35 cellular contexts compared by ENCODE assay signal in the genomic region with DNA sequence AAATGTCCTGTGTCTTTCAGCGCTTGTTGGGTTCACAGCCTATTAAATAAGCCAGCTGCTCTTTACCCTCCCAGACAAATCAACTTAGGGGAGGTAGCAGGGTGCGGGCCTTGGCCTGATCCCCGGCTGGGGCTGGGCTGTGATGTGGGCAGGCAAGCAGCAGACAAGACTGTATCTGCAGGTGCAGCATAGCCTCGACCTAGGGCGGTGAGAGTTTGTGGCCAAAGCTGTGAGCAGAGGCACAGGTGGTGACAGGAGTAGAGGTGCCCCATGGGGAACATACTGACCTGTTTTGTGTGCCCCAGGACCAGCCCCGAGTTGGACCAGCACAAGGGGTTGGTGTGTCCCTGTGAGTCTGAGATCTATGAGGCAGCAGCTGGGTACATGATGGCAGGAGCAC.
"Had no signal": no experiment of that assay in that cellular context is flagged by ENCODE, and none has a peak within 500 bp of the region (broad histone marks: within the 10 kb centered on the region; RNA-seq: fewer than 3 reads in every experiment).

No MANE protein-coding gene starts in this region.

- H3K27ac ChIP-seq: adrenal gland, body of pancreas, brain microvascular endothelial cell, breast epithelium, VCaP had no signal

- H3K4me1 Mint-ChIP-seq: activated B cell treated with CpG ODN at 0.5 μM for 24 hours; activated CD4-positive, alpha-beta T cell treated with anti-CD3 and anti-CD28 coated beads, Interleukin-2, amount 10 ng/mL, durations not matched to agents 24 days and 14 days; activated naive CD8-positive, alpha-beta T cell treated with anti-CD3 and anti-CD28 coated beads for 36 hours; activated T-helper 17 cell treated with anti-CD3 and anti-CD28 coated beads, Interleukin-2, amount 50 U/mL, for 72 hours had no signal

- DNase-seq: activated B cell treated with CpG ODN at 0.5 μM for 24 hours; activated CD4-positive, alpha-beta memory T cell treated with anti-CD3 and anti-CD28 coated beads for 36 hours; activated CD4-positive, alpha-beta T cell treated with anti-CD3 and anti-CD28 coated beads for 4 hours; activated CD4-positive, alpha-beta T cell treated with anti-CD3 and anti-CD28 coated beads, Interleukin-2, amount 10 ng/mL, durations not matched to agents 24 days and 14 days; activated CD4-positive, alpha-beta T cell treated with anti-CD3 and anti-CD28 coated beads, Interleukin-2, amount 50 U/mL, for 1 hour; activated CD4-positive, alpha-beta T cell treated with anti-CD3 and anti-CD28 coated beads, Interleukin-2, amount 50 U/mL, for 4 hours; activated CD4-positive, CD25-positive, alpha-beta regulatory T cell treated with anti-CD3 and anti-CD28 coated beads, Interleukin-2, amount 50 U/mL, for 72 hours; activated CD8-positive, alpha-beta memory T cell treated with anti-CD3 and anti-CD28 coated beads, Interleukin-2, amount 50 U/mL, for 4 hours; activated CD8-positive, alpha-beta T cell treated with anti-CD3 and anti-CD28 coated beads for 36 hours; activated effector memory CD4-positive, alpha-beta T cell treated with anti-CD3 and anti-CD28 coated beads, Interleukin-2, amount 50 U/mL, for 16 hours; activated gamma-delta T cell treated with Interleukin-2 at 50 U/mL for 16 hours; activated naive CD4-positive, alpha-beta T cell; activated naive CD4-positive, alpha-beta T cell treated with anti-CD3 and anti-CD28 coated beads for 36 hours; activated naive CD4-positive, alpha-beta T cell treated with anti-CD3 and anti-CD28 coated beads, Interleukin-2, amount 50 U/mL, for 16 hours; activated naive CD8-positive, alpha-beta T cell treated with anti-CD3 and anti-CD28 coated beads for 36 hours; activated T-cell treated with anti-CD3 and anti-CD28 coated beads for 4 hours; activated T-cell treated with anti-CD3 and anti-CD28 coated beads, Interleukin-2, amount 50 U/mL, for 1 hour; activated T-cell treated with anti-CD3 and anti-CD28 coated beads, Interleukin-2, amount 50 U/mL, for 4 hours; activated T-cell treated with anti-CD3 and anti-CD28 coated beads, Interleukin-2, amount 50 U/mL, for 72 hours; adrenal gland; amniotic stem cell; aorta; body of pancreas; brain microvascular endothelial cell; central memory CD4-positive, alpha-beta T cell; T-helper 1 cell; T-helper 2 cell; T-helper 9 cell had no signal

- H3K9me3 ChIP-seq: adrenal gland, body of pancreas had no signal

- H3K4me1 ChIP-seq: adrenal gland, body of pancreas, breast epithelium had no signal

- ATAC-seq: activated CD8-positive, alpha-beta T cell treated with anti-CD3 and anti-CD28 coated beads for 36 hours; activated naive CD4-positive, alpha-beta T cell treated with anti-CD3 and anti-CD28 coated beads, Interleukin-2, amount 50 U/mL, for 72 hours; activated T-cell treated with anti-CD3 and anti-CD28 coated beads, Interleukin-2, amount 50 U/mL, for 4 hours; activated T-cell treated with anti-CD3 and anti-CD28 coated beads, Interleukin-2, amount 50 U/mL, for 72 hours; activated T-helper 17 cell treated with anti-CD3 and anti-CD28 coated beads, Interleukin-2, amount 50 U/mL, for 72 hours; body of pancreas had no signal

- H3K4me3 ChIP-seq: adrenal gland, body of pancreas, breast epithelium had no signal

- H3K27ac Mint-ChIP-seq: activated B cell treated with CpG ODN at 0.5 μM for 24 hours; activated CD4-positive, alpha-beta memory T cell treated with anti-CD3 and anti-CD28 coated beads for 36 hours; activated CD4-positive, alpha-beta T cell treated with anti-CD3 and anti-CD28 coated beads, Interleukin-2, amount 10 ng/mL, durations not matched to agents 24 days and 14 days; activated CD8-positive, alpha-beta T cell treated with anti-CD3 and anti-CD28 coated beads for 36 hours; activated naive CD4-positive, alpha-beta T cell treated with anti-CD3 and anti-CD28 coated beads for 36 hours; activated naive CD4-positive, alpha-beta T cell treated with anti-CD3 and anti-CD28 coated beads, Interleukin-2, amount 50 U/mL, for 72 hours; activated naive CD8-positive, alpha-beta T cell treated with anti-CD3 and anti-CD28 coated beads for 36 hours; activated T-cell treated with anti-CD3 and anti-CD28 coated beads, Interleukin-2, amount 50 U/mL, for 72 hours; activated T-helper 1 cell treated with anti-CD3 and anti-CD28 coated beads, Interleukin-12 subunit alpha, Interleukin-12 subunit beta, Interleukin-2, Interleukin-4 antibody, amounts not matched to agents 30 ng/mL and 10 ng/mL and 1 ng/mL, durations not matched to agents 14 hours and 24 hours and 36 hours; activated T-helper 17 cell treated with anti-CD3 and anti-CD28 coated beads, Interleukin-2, amount 50 U/mL, for 72 hours; T-helper 1 cell treated with Interleukin-12 subunit alpha and Interleukin-12 subunit beta and Interleukin-4 antibody, amounts not matched to agents 30 μg/mL and 1 μg/mL, for 36 hours; T-helper 2 cell treated with Interferon-gamma antibody and Interleukin-4, amounts not matched to agents 5 μg/mL and 100 μg/mL, for 36 hours had no signal

- H3K36me3 Mint-ChIP-seq: activated CD4-positive, alpha-beta memory T cell treated with anti-CD3 and anti-CD28 coated beads for 36 hours; activated naive CD4-positive, alpha-beta T cell treated with anti-CD3 and anti-CD28 coated beads, Interleukin-2, amount 50 U/mL, for 72 hours; activated naive CD8-positive, alpha-beta T cell treated with anti-CD3 and anti-CD28 coated beads for 36 hours had no signal

- H3K4me3 Mint-ChIP-seq: activated B cell treated with CpG ODN at 0.5 μM for 24 hours; activated CD4-positive, alpha-beta memory T cell treated with anti-CD3 and anti-CD28 coated beads for 36 hours; activated CD4-positive, alpha-beta T cell treated with anti-CD3 and anti-CD28 coated beads, Interleukin-2, amount 10 ng/mL, durations not matched to agents 24 days and 14 days; activated CD8-positive, alpha-beta T cell treated with anti-CD3 and anti-CD28 coated beads for 36 hours; activated naive CD4-positive, alpha-beta T cell treated with anti-CD3 and anti-CD28 coated beads for 36 hours; activated naive CD8-positive, alpha-beta T cell treated with anti-CD3 and anti-CD28 coated beads for 36 hours; activated T-cell treated with anti-CD3 and anti-CD28 coated beads, Interleukin-2, amount 50 U/mL, for 4 hours; activated T-cell treated with anti-CD3 and anti-CD28 coated beads, Interleukin-2, amount 50 U/mL, for 72 hours; activated T-helper 1 cell treated with anti-CD3 and anti-CD28 coated beads, Interleukin-12 subunit alpha, Interleukin-12 subunit beta, Interleukin-2, Interleukin-4 antibody, amounts not matched to agents 30 ng/mL and 10 ng/mL and 1 ng/mL, durations not matched to agents 14 hours and 24 hours and 36 hours; activated T-helper 17 cell treated with anti-CD3 and anti-CD28 coated beads, Interleukin-2, amount 50 U/mL, for 72 hours; T-helper 1 cell treated with Interleukin-12 subunit alpha and Interleukin-12 subunit beta and Interleukin-4 antibody, amounts not matched to agents 30 μg/mL and 1 μg/mL, for 36 hours; T-helper 2 cell treated with Interferon-gamma antibody and Interleukin-4, amounts not matched to agents 5 μg/mL and 100 μg/mL, for 36 hours had no signal

- H3K27me3 ChIP-seq: adrenal gland, body of pancreas, brain microvascular endothelial cell, breast epithelium had no signal

- H3K36me3 ChIP-seq: adrenal gland, brain microvascular endothelial cell, breast epithelium had no signal

- H3K27me3 Mint-ChIP-seq: activated B cell treated with CpG ODN at 0.5 μM for 24 hours; activated CD4-positive, alpha-beta memory T cell treated with anti-CD3 and anti-CD28 coated beads for 36 hours; activated CD4-positive, alpha-beta T cell treated with anti-CD3 and anti-CD28 coated beads, Interleukin-2, amount 10 ng/mL, durations not matched to agents 24 days and 14 days; activated CD8-positive, alpha-beta T cell treated with anti-CD3 and anti-CD28 coated beads for 36 hours; activated naive CD8-positive, alpha-beta T cell treated with anti-CD3 and anti-CD28 coated beads for 36 hours; activated T-helper 17 cell treated with anti-CD3 and anti-CD28 coated beads, Interleukin-2, amount 50 U/mL, for 72 hours had no signal
